Comparison of ENCODE assay signal across 30 cellular contexts in genomic region chr7:156985101-156985967, GRCh38. TPM values are rescaled to one million over a fixed set of nuclear protein-coding genes. Genes with fewer than 3 reads are reported as not detected.
DNase-seq lines count a peak whose midpoint lies in the region; ATAC-seq and TF ChIP-seq lines count a peak whose summit lies in the region.
"Had no signal": no experiment of that assay in that cellular context is flagged by ENCODE, and none has a peak within 500 bp of the region (broad histone marks: within the 10 kb centered on the region; RNA-seq: fewer than 3 reads in every experiment).

No MANE protein-coding gene starts in this region.

- no peaks in the 10 kb centered on the region for H3K9me3 Mint-ChIP-seq in activated CD8-positive, alpha-beta T cell treated with anti-CD3 and anti-CD28 coated beads for 36 hours
- H3K9me3 Mint-ChIP-seq: activated naive CD8-positive, alpha-beta T cell treated with anti-CD3 and anti-CD28 coated beads, Interleukin-2, amount 10 ng/mL, durations not matched to agents 7 days and 5 days; central memory CD8-positive, alpha-beta T cell; type B pancreatic cell had no signal

- no peaks in the 10 kb centered on the region for H3K36me3 ChIP-seq in SK-N-SH (replicated peaks in 1 of 2; ENCODE audit: control insufficient read depth in 1 of 2, insufficient read depth in 2 of 2, low read length in 1 of 2)
- H3K36me3 ChIP-seq in upper lobe of left lung: no peaks in the 10 kb centered on the region
- H3K36me3 ChIP-seq: BE2C, heart right ventricle, left lung had no signal

- intact Hi-C loops in activated CD8-positive, alpha-beta T cell treated with anti-CD3 and anti-CD28 coated beads for 36 hours (cut with micrococcal nuclease): no loop called here

- no peaks in the 10 kb centered on the region for H3K4me1 Mint-ChIP-seq in activated CD8-positive, alpha-beta T cell treated with anti-CD3 and anti-CD28 coated beads for 36 hours (ENCODE audit: low read depth)
- H3K4me1 Mint-ChIP-seq: activated naive CD8-positive, alpha-beta T cell treated with anti-CD3 and anti-CD28 coated beads, Interleukin-2, amount 10 ng/mL, durations not matched to agents 7 days and 5 days; central memory CD8-positive, alpha-beta T cell; naive thymus-derived CD4-positive, alpha-beta T cell had no signal

- H3K27me3 ChIP-seq in SK-N-SH (ENCODE audit: insufficient read depth) (0 out of 2 replicates have a peak, but pooled peaks cover under 1% of the 10 kb centered on the region), upper lobe of left lung (no peaks in the 10 kb centered on the region)
- H3K27me3 ChIP-seq: BE2C had no signal

- H3K4me3 ChIP-seq in SK-N-SH (ENCODE audit: low read depth in 2 of 2, low read length in 1 of 2) (no peak overlapping the region), upper lobe of left lung (no peak overlapping the region)
- H3K4me3 ChIP-seq: A549, left lung had no signal

- DNase-seq in SK-N-SH (peak; percentile 42), NCI-H1694 treated with DMSO at 0.1 percent for 48 hours (lab: John Stamatoyannopoulos, UW) (peak; percentile 76), islet precursor cell (peak; percentile 52), upper lobe of left lung (no peak), foreskin melanocyte (no peak)
- no peak for DNase-seq in stimulated activated naive CD4-positive, alpha-beta T cell treated with Interleukin-2 at 50 U/mL for 16 hours (lab: John Stamatoyannopoulos, UW)
- no peak for DNase-seq in activated CD8-positive, alpha-beta T cell treated with anti-CD3 and anti-CD28 coated beads for 36 hours
- DNase-seq: activated CD4-positive, alpha-beta T cell treated with anti-CD3 and anti-CD28 coated beads, Interleukin-2, amount 50 U/mL, for 4 hours; activated CD4-positive, CD25-positive, alpha-beta regulatory T cell; activated effector memory CD4-positive, alpha-beta T cell treated with Interleukin-2 at 50 U/mL for 16 hours; activated naive CD8-positive, alpha-beta T cell treated with anti-CD3 and anti-CD28 coated beads, Interleukin-2, amount 10 ng/mL, durations not matched to agents 7 days and 5 days; BE2C; DMS79; GF-D8; heart right ventricle; left lung; naive thymus-derived CD4-positive, alpha-beta T cell; NCI-H774; OCI-M1; SHP77; stimulated activated CD4-positive, alpha-beta T cell treated with anti-CD3 and anti-CD28 coated beads, Interleukin-4, amount 100 ng/mL, for 24 hours had no signal

- ATAC-seq in SK-N-SH treated with all-trans-retinoic acid at 6 μM for 48 hours (no peak), upper lobe of left lung (ENCODE audit: low FRiP score in 2 of 2) (peak; percentile 14 to 50)
- no peak for ATAC-seq in activated CD8-positive, alpha-beta T cell treated with anti-CD3 and anti-CD28 coated beads for 36 hours
- ATAC-seq: A549; left lung; naive thymus-derived CD4-positive, alpha-beta T cell had no signal

- no peaks in the 10 kb centered on the region for H3K36me3 Mint-ChIP-seq in activated CD8-positive, alpha-beta T cell treated with anti-CD3 and anti-CD28 coated beads for 36 hours (ENCODE audit: low read depth)
- H3K36me3 Mint-ChIP-seq: activated naive CD8-positive, alpha-beta T cell treated with anti-CD3 and anti-CD28 coated beads, Interleukin-2, amount 10 ng/mL, durations not matched to agents 7 days and 5 days; mesothelial cell of epicardium; type B pancreatic cell had no signal

- no peak overlapping the region for H3K4me2 ChIP-seq in SK-N-SH
- H3K4me2 ChIP-seq: A549 had no signal

- H3K4me3 Mint-ChIP-seq in activated CD8-positive, alpha-beta T cell treated with anti-CD3 and anti-CD28 coated beads for 36 hours: no peak overlapping the region
- H3K4me3 Mint-ChIP-seq: activated naive CD8-positive, alpha-beta T cell treated with anti-CD3 and anti-CD28 coated beads, Interleukin-2, amount 10 ng/mL, durations not matched to agents 7 days and 5 days; central memory CD8-positive, alpha-beta T cell; mesothelial cell of epicardium; naive thymus-derived CD4-positive, alpha-beta T cell; type B pancreatic cell had no signal

- no peak for TF ChIP-seq POLR2A in upper lobe of left lung (IDR thresholded peaks at IDR 0.05)

- CTCF ChIA-PET in SK-N-SH (lab: Yijun Ruan, JAX): interaction anchor here (0.6 to 2.1 kb wide), 4 partner anchors 14 to 36 kb away, joined by 4 to 11 read pairs (median 5); partner anchors contain the start of gene NOM1
- CTCF ChIA-PET in activated CD8-positive, alpha-beta T cell treated with anti-CD3 and anti-CD28 coated beads for 36 hours (lab: Charles Lee): interaction anchor here (1.4 kb wide), 1 partner anchor 13 kb away, joined by 3 read pairs; no protein-coding TSS in a partner anchor

- TF ChIP-seq EP300 in SK-N-SH (IDR thresholded peaks at IDR 0.05; ENCODE audit: borderline replicate concordance in 1 of 2, low read depth in 1 of 2, low read length in 1 of 2) (no peak), upper lobe of left lung (IDR thresholded peaks at IDR 0.05) (no peak)

- POLR2A ChIA-PET in SK-N-SH (lab: Yijun Ruan, JAX): interaction anchor here (1.1 kb wide), 1 partner anchor 35 kb away, joined by 3 read pairs; no protein-coding TSS in a partner anchor
- POLR2A ChIA-PET in activated CD8-positive, alpha-beta T cell treated with anti-CD3 and anti-CD28 coated beads for 36 hours (lab: Charles Lee): no interaction called here

- H3K27ac Mint-ChIP-seq in activated CD8-positive, alpha-beta T cell treated with anti-CD3 and anti-CD28 coated beads for 36 hours: no peak overlapping the region
- H3K27ac Mint-ChIP-seq: activated naive CD8-positive, alpha-beta T cell treated with anti-CD3 and anti-CD28 coated beads, Interleukin-2, amount 10 ng/mL, durations not matched to agents 7 days and 5 days; mesothelial cell of epicardium; naive thymus-derived CD4-positive, alpha-beta T cell; type B pancreatic cell had no signal

- no peak overlapping the region for H3K27ac ChIP-seq in SK-N-SH (ENCODE audit: low read depth in 2 of 2, low read length in 1 of 2)
- no peak overlapping the region for H3K27ac ChIP-seq in upper lobe of left lung
- H3K27ac ChIP-seq: A549, epithelial cell of prostate, heart right ventricle, left lung had no signal

- WGBS in SK-N-SH (ENCODE audit: low lambda C conversion rate): 77% methylated on average over 19 of the region's 29 CpGs
- WGBS in upper lobe of left lung, 2 donors: 87 to 90% methylated on average over 12 to 29 of the region's 29 CpGs

- peaks cover 1% of the 10 kb centered on the region for H3K27me3 Mint-ChIP-seq in activated CD8-positive, alpha-beta T cell treated with anti-CD3 and anti-CD28 coated beads for 36 hours
- H3K27me3 Mint-ChIP-seq: activated naive CD8-positive, alpha-beta T cell treated with anti-CD3 and anti-CD28 coated beads, Interleukin-2, amount 10 ng/mL, durations not matched to agents 7 days and 5 days had no signal

- no peaks in the 10 kb centered on the region; a peak in 1 of 4 replicates for H3K4me1 ChIP-seq in SK-N-SH (ENCODE audit: control insufficient read depth in 1 of 2, insufficient read depth in 2 of 2, low read depth in 1 of 2, low read length in 1 of 2)
- no peaks in the 10 kb centered on the region for H3K4me1 ChIP-seq in upper lobe of left lung
- H3K4me1 ChIP-seq: A549, BE2C, heart right ventricle, left lung had no signal

- no peaks in the 10 kb centered on the region for H3K9me2 ChIP-seq in SK-N-SH

- peaks cover 4% of the 10 kb centered on the region for H3F3A ChIP-seq in SK-N-SH (replicated peaks; ENCODE audit: insufficient read depth)

- H3K9ac ChIP-seq in SK-N-SH: no peak overlapping the region

- no peaks in the 10 kb centered on the region for H3K79me2 ChIP-seq in SK-N-SH (ENCODE audit: insufficient read depth)

- TF ChIP-seq RAD21 in SK-N-SH (IDR thresholded peaks at IDR 0.05; ENCODE audit: low read length): no peak

- no peak for TF ChIP-seq CTCF in SK-N-SH (IDR thresholded peaks at IDR 0.05)
- TF ChIP-seq CTCF in upper lobe of left lung (IDR thresholded peaks at IDR 0.05): no peak
- no peak for TF ChIP-seq CTCF in activated CD8-positive, alpha-beta T cell treated with anti-CD3 and anti-CD28 coated beads for 36 hours (IDR thresholded peaks at IDR 0.05)

- H2AFZ ChIP-seq in SK-N-SH (ENCODE audit: low read depth): no peak overlapping the region

- no peaks in the 10 kb centered on the region for H3K9me3 ChIP-seq in SK-N-SH
- H3K9me3 ChIP-seq in upper lobe of left lung: no peaks in the 10 kb centered on the region
- H3K9me3 ChIP-seq: A549, BE2C, left lung had no signal

- no peaks in the 10 kb centered on the region for H4K20me1 ChIP-seq in SK-N-SH (ENCODE audit: insufficient read depth)

TF ChIP-seq in SK-N-SH, 30 proteins besides CTCF, POLR2A, EP300 and RAD21:
- TF ChIP-seq SMC3 (IDR thresholded peaks at IDR 0.05; ENCODE audit: low read depth, low read length): no peak

TF ChIP-seq in SK-N-SH treated with all-trans-retinoic acid at 6 μM for 48 hours, 23 proteins besides CTCF, POLR2A, EP300 and RAD21 (continues in another document):
- TF ChIP-seq ZC3H10 (CRISPR knock-in tag; IDR thresholded peaks at IDR 0.05) (no peak), ZFP30 (CRISPR knock-in tag; IDR thresholded peaks at IDR 0.05) (no peak)

RNA-seq across cellular contexts. Expression of gene MNX1, which starts 25.1 kb away (rescaled TPM):
- not detected in 2 replicates for polyA plus RNA-seq in SK-N-SH (2012; rRNA removed)
- polyA plus RNA-seq in SK-N-SH (2012; cell fraction: cytosol; rRNA removed): not detected in 2 replicates
- not detected in 2 replicates for polyA plus RNA-seq in SK-N-SH (2012; cell fraction: nucleus; rRNA removed)
- total RNA-seq in upper lobe of left lung: 1 to 10 TPM in 1 of 6 donors, under 1 TPM in 2, not detected in 3; 0.46 to 1.5 (median 0.98) TPM
- total RNA-seq in activated CD8-positive, alpha-beta T cell treated with anti-CD3 and anti-CD28 coated beads for 36 hours: not detected
- total RNA-seq: activated naive CD8-positive, alpha-beta T cell treated with anti-CD3 and anti-CD28 coated beads, Interleukin-2, amount 10 ng/mL, durations not matched to agents 7 days and 5 days; fibroblast of villous mesenchyme; heart right ventricle; mesothelial cell of epicardium; naive thymus-derived CD4-positive, alpha-beta T cell; osteocyte had no signal
- polyA plus RNA-seq: H1; heart right ventricle; naive thymus-derived CD4-positive, alpha-beta T cell had no signal

RNA-seq across cellular contexts. Expression of gene NOM1, which starts 35.8 kb away (rescaled TPM):
- polyA plus RNA-seq in SK-N-SH (2012; rRNA removed): 18.1 and 21.2 TPM in 2 replicates
- 9.9 and 11.3 TPM in 2 replicates for polyA plus RNA-seq in SK-N-SH (2012; cell fraction: cytosol; rRNA removed)
- 53.1 and 72.3 TPM in 2 replicates for polyA plus RNA-seq in SK-N-SH (2012; cell fraction: nucleus; rRNA removed)
- 10 to 100 TPM; 18.7 to 49.2 (median 22.8) TPM for total RNA-seq in upper lobe of left lung
- total RNA-seq in activated CD8-positive, alpha-beta T cell treated with anti-CD3 and anti-CD28 coated beads for 36 hours: 10 to 100 TPM; 32.4 to 34.0 TPM

Comparison
In these comparisons a context has a peak if more than half of its experiments do, and no peak if none do; other contexts are left out.
1. DNase-seq: peak in SK-N-SH (single experiment), NCI-H1694 treated with DMSO at 0.1 percent for 48 hours (single experiment) and islet precursor cell (single experiment); none in upper lobe of left lung (0 of 2), foreskin melanocyte (single experiment), stimulated activated naive CD4-positive, alpha-beta T cell treated with Interleukin-2 at 50 U/mL for 16 hours (single experiment) and activated CD8-positive, alpha-beta T cell treated with anti-CD3 and anti-CD28 coated beads for 36 hours (single experiment).
2. ATAC-seq: peak in upper lobe of left lung (2 of 2); none in SK-N-SH treated with all-trans-retinoic acid at 6 μM for 48 hours (single experiment) and activated CD8-positive, alpha-beta T cell treated with anti-CD3 and anti-CD28 coated beads for 36 hours (single experiment).